In the genomic region with DNA sequence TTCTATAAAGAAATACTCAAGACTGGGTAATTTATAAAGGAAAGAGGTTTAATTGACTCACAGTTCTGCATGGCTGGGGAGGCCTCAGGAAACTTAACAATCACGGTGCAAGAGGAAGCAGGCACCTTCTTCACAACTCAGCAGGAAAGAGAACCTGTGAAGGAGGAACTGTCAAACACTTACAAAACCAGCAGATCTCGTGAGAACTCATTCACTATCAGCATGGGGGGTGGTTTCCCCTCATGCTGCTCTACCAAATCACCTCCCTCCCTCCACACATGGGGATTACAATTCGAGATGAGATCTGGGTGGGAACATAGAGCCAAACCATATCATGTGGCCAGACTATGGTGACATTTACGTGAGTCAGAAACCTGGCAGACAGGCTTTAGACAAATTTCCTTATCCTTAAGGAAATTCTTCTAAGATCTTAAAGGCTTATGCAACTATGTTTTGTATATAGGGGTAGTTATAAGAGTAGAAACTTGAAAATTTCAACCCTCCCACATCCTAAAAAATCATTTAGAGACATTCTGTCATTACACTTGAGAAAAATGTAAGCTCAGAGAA, we compare ENCODE assay signal across 22 cellular contexts. TPM values are rescaled to one million over a fixed set of nuclear protein-coding genes. Genes with fewer than 3 reads are reported as not detected.
DNase-seq lines count a peak whose midpoint lies in the region; ATAC-seq, FAIRE-seq and TF ChIP-seq lines count a peak whose summit lies in the region.
"Had no signal": no experiment of that assay in that cellular context is flagged by ENCODE, and none has a peak within 500 bp of the region (broad histone marks: within the 10 kb centered on the region; RNA-seq: fewer than 3 reads in every experiment).

No MANE protein-coding gene starts in this region.

- H2BK15ac ChIP-seq in mesendoderm (replicated peaks; ENCODE audit: low read depth) = no peak overlapping the region

- H4K8ac ChIP-seq in mesendoderm (ENCODE audit: low read depth, low read length) = no peak overlapping the region

- H3K4me3 ChIP-seq in esophagus (ENCODE audit: low read depth in 1 of 2, low read length in 2 of 2) (peak overlapping the region in 1 of 2 donors; percentile 23), mesendoderm (ENCODE audit: low read length) (no peak overlapping the region), heart right ventricle (no peak overlapping the region)
- H3K4me3 ChIP-seq: ascending aorta, SJSA1, spleen, thoracic aorta had no signal

- H3K27me3 ChIP-seq in esophagus (ENCODE audit: control insufficient read depth in 1 of 2, insufficient read depth in 2 of 2, low read length in 2 of 2) (no peaks in the 10 kb centered on the region), mesendoderm (ENCODE audit: insufficient read depth, low read length, poor library complexity) (no peaks in the 10 kb centered on the region), heart right ventricle (peaks cover 0 to 4% (median 0%) of the 10 kb centered on the region in 7 donors)
- H3K27me3 ChIP-seq: ascending aorta, SJSA1 had no signal

- H2BK120ac ChIP-seq in mesendoderm (ENCODE audit: low read depth, low read length) = no peak overlapping the region

- no peak overlapping the region for H3K23ac ChIP-seq in mesendoderm (ENCODE audit: low read length)

- H3K4me2 ChIP-seq in mesendoderm (ENCODE audit: low read length) = no peak overlapping the region

- FAIRE-seq in H54 (lab: Jason Lieb, UNC) = peak; percentile 57
- FAIRE-seq in RCC 7860 (lab: Jason Lieb, UNC) = no peak
- FAIRE-seq: endometrium had no signal

- no peaks in the 10 kb centered on the region for H3K79me2 ChIP-seq in mesendoderm (ENCODE audit: control insufficient read depth, insufficient read depth, low read length)

- ATAC-seq in GM19351 (IDR thresholded peaks at IDR 0.05; ENCODE audit: unreplicated experiment) (no peak), heart right ventricle (no peak)

- H3K9me3 ChIP-seq in esophagus (ENCODE audit: control insufficient read depth in 2 of 2, insufficient read depth in 1 of 2, low read depth in 1 of 2, low read length in 1 of 2) (no peaks in the 10 kb centered on the region), heart right ventricle (peaks cover 0 to 8% (median 0%) of the 10 kb centered on the region in 11 donors)
- H3K9me3 ChIP-seq: ascending aorta, neutrophil, SJSA1, thoracic aorta had no signal

- H3K4me1 ChIP-seq in esophagus (ENCODE audit: control insufficient read depth in 2 of 2, insufficient read depth in 2 of 2, low read length in 1 of 2) (no peaks in the 10 kb centered on the region), mesendoderm (ENCODE audit: control insufficient read depth, low read depth, low read length) (no peaks in the 10 kb centered on the region), heart right ventricle (no peaks in the 10 kb centered on the region)
- H3K4me1 ChIP-seq: ascending aorta, spleen had no signal

- no peaks in the 10 kb centered on the region for H3K79me1 ChIP-seq in mesendoderm (ENCODE audit: low read length)

- H3K9ac ChIP-seq in mesendoderm (ENCODE audit: low read length) = no peak overlapping the region

- no peak overlapping the region for H2BK5ac ChIP-seq in mesendoderm (ENCODE audit: low read length)

- DNase-seq in H54 (ENCODE audit: insufficient read length, low spot score) (no peak), RCC 7860 (ENCODE audit: low spot score) (peak; percentile 19), mesendoderm (peak; percentile 64), activated gamma-delta T cell treated with Interleukin-2 at 50 U/mL for 16 hours (no peak), H4 (ENCODE audit: low spot score) (no peak), heart right ventricle (no peak)
- DNase-seq: activated B cell treated with CpG ODN at 0.5 μM for 24 hours; activated CD4-positive, alpha-beta memory T cell treated with anti-CD3 and anti-CD28 coated beads for 36 hours; activated naive CD4-positive, alpha-beta T cell treated with anti-CD3 and anti-CD28 coated beads for 36 hours; activated T-cell treated with anti-CD3 and anti-CD28 coated beads, Interleukin-2, amount 50 U/mL, for 1 hour; glutamatergic neuron; HFFc6; NCI-H1105; NCI-H69; spleen had no signal

- H3K56ac ChIP-seq in mesendoderm (ENCODE audit: low read length) = no peak overlapping the region

- no peak for TF ChIP-seq CTCF in heart right ventricle (IDR thresholded peaks at IDR 0.05)

- intact Hi-C loops in heart right ventricle (cut with DNase I) = no loop called here

- H3K27ac ChIP-seq in esophagus (ENCODE audit: low read depth in 2 of 2, low read length in 1 of 2) (peak overlapping the region; percentile 33 to 65), mesendoderm (ENCODE audit: low read depth, low read length) (no peak overlapping the region), heart right ventricle (no peak overlapping the region)
- H3K27ac ChIP-seq: ascending aorta, neutrophil, SJSA1, spleen, thoracic aorta had no signal

- 44 to 47% methylated on average over 4 of the region's 4 CpGs for WGBS in esophagus, 2 donors
- WGBS in mesendoderm (ENCODE audit: extremely low coverage, insufficient coverage, low lambda C conversion rate) = no CpG with 5 or more reads among the region's 4 CpGs
- 38 to 39% methylated on average over 4 of the region's 4 CpGs for WGBS in heart right ventricle, 2 donors

- H2AK5ac ChIP-seq in mesendoderm (ENCODE audit: low read length) = no peak overlapping the region

- no peak overlapping the region for H4K5ac ChIP-seq in mesendoderm (ENCODE audit: low read length)

- no peaks in the 10 kb centered on the region for H3K36me3 ChIP-seq in esophagus (ENCODE audit: control insufficient read depth in 2 of 2, insufficient read depth in 2 of 2, low read length in 1 of 2)
- no peaks in the 10 kb centered on the region for H3K36me3 ChIP-seq in mesendoderm (ENCODE audit: control insufficient read depth, insufficient read depth, low read length)
- no peaks in the 10 kb centered on the region for H3K36me3 ChIP-seq in heart right ventricle
- H3K36me3 ChIP-seq: ascending aorta, neutrophil, SJSA1, spleen, thoracic aorta had no signal

- H3K18ac ChIP-seq in mesendoderm (ENCODE audit: low read length) = no peak overlapping the region

- no peak for TF ChIP-seq POLR2A in H54 (IDR thresholded peaks at IDR 0.05; ENCODE audit: low read depth, low read length)

- H3K4ac ChIP-seq in mesendoderm (ENCODE audit: low read depth, low read length) = no peak overlapping the region

RNA-seq across cellular contexts. Expression of a gene that starts 8.8 kb away (rescaled TPM):
- polyA plus RNA-seq in esophagus = 100 to 1,000 TPM in 1 of 2 donors, 10 to 100 TPM in 1; 99.6 to 111 TPM
- polyA plus RNA-seq in mesendoderm (2013, experiment 1 of 2) = 6.0 TPM
- 5.6 TPM for polyA plus RNA-seq in mesendoderm (2013, experiment 2 of 2)
- total RNA-seq in H4 (2014; rRNA removed; shearing (Covaris generic)) = 130 and 155 TPM in 2 replicates
- 100 to 1,000 TPM; 133 to 250 (median 161) TPM for total RNA-seq in heart right ventricle
- polyA plus RNA-seq in heart right ventricle = 100 to 1,000 TPM; 110 to 192 TPM

Comparison
In these comparisons a context has a peak if more than half of its experiments do, and no peak if none do; other contexts are left out.
1. DNase-seq: peak in RCC 7860 (single experiment) and mesendoderm (single experiment); none in H54 (single experiment), activated gamma-delta T cell treated with Interleukin-2 at 50 U/mL for 16 hours (single experiment), H4 (single experiment) and heart right ventricle (0 of 2).
2. H3K27ac ChIP-seq: peak in esophagus (2 of 2); none in mesendoderm (single experiment) and heart right ventricle (0 of 10).